9 cellular contexts compared by ENCODE assay signal in genomic region chr17:48546924-48547838, GRCh38. TPM values are rescaled to one million over a fixed set of nuclear protein-coding genes. Genes with fewer than 3 reads are reported as not detected.
A peak's percentile ranks its signal among the peaks of the same experiment; 100 is the strongest.
DNase-seq lines count a peak whose midpoint lies in the region; ATAC-seq and TF ChIP-seq lines count a peak whose summit lies in the region.
"Had no signal": no experiment of that assay in that cellular context is flagged by ENCODE, and none has a peak within 500 bp of the region (broad histone marks: within the 10 kb centered on the region; RNA-seq: fewer than 3 reads in every experiment).

No MANE protein-coding gene starts in this region.

- ATAC-seq in GM18498 (IDR thresholded peaks at IDR 0.05; ENCODE audit: unreplicated experiment) = no peak

- DNase-seq in DMS114 treated with DMSO at 0.1 percent for 48 hours (lab: John Stamatoyannopoulos, UW; ENCODE audit: unreplicated experiment) (peak; percentile 36), NCI-H2107 treated with DMSO at 0.1 percent for 48 hours (lab: John Stamatoyannopoulos, UW; ENCODE audit: unreplicated experiment) (peak; percentile 93), colonic mucosa (peak; percentile 61), foreskin melanocyte (no peak), NCI-H1694 (lab: John Stamatoyannopoulos, UW) (no peak), AG20443 (ENCODE audit: low spot score) (no peak)

- no peaks in the 10 kb centered on the region for H3K27me3 Mint-ChIP-seq in nephron (ENCODE audit: low read depth)

- H3K4me3 ChIP-seq in colonic mucosa = peak overlapping the region; percentile 9

- peaks cover 67% of the 10 kb centered on the region for H3K4me1 Mint-ChIP-seq in nephron

- intact Hi-C loops in colonic mucosa (cut with DNase I) = no loop called here

- H3K4me3 Mint-ChIP-seq in nephron = peak overlapping the region; percentile 92 to 97 (median 95)

- H3K27ac Mint-ChIP-seq in nephron = peak overlapping the region; percentile 99 to 100 (median 99)

- TF ChIP-seq CTCF in colonic mucosa (IDR thresholded peaks at IDR 0.05) (no peak), nephron (IDR thresholded peaks at IDR 0.05; ENCODE audit: unreplicated experiment in 3 of 3) (no peak)

- no peaks in the 10 kb centered on the region for H3K27me3 ChIP-seq in colonic mucosa

- no peaks in the 10 kb centered on the region for H3K9me3 Mint-ChIP-seq in nephron

- no peaks in the 10 kb centered on the region for H3K9me3 ChIP-seq in colonic mucosa

- H3K36me3 ChIP-seq in colonic mucosa = no peaks in the 10 kb centered on the region

- H3K9ac ChIP-seq in colonic mucosa (ENCODE audit: low read depth in 2 of 2, low read length in 2 of 2) = peak overlapping the region; percentile 15 to 52

- peak overlapping the region; percentile 87 for H3K27ac ChIP-seq in colonic mucosa

- H3K4me1 ChIP-seq in colonic mucosa = peaks cover 7% of the 10 kb centered on the region

- peaks cover 35% of the 10 kb centered on the region for H3K36me3 Mint-ChIP-seq in nephron (ENCODE audit: low read depth)

RNA-seq across cellular contexts. Expression of gene HOXB2, which starts 2.3 kb away (rescaled TPM):
- total RNA-seq in colonic mucosa = 1 to 10 TPM; 2.6 to 6.4 TPM

RNA-seq across cellular contexts. Expression of gene HOXB1, which starts 16.4 kb away (rescaled TPM):
- total RNA-seq in colonic mucosa = not detected
- total RNA-seq: mucosa of gallbladder had no signal

RNA-seq across cellular contexts. Expression of gene HOXB4, which starts 31.0 kb away (rescaled TPM):
- total RNA-seq in colonic mucosa = 1 to 10 TPM; 2.5 to 4.7 TPM

RNA-seq across cellular contexts. Expression of gene HOXB3, which starts 42.9 kb away (rescaled TPM):
- 10 to 100 TPM; 17.4 to 31.8 TPM for total RNA-seq in colonic mucosa

RNA-seq across cellular contexts. Expression of gene HOXB5, which starts 46.4 kb away (rescaled TPM):
- total RNA-seq in colonic mucosa = 10 to 100 TPM; 11.0 to 22.7 TPM

Comparison
In these comparisons a context has a peak if more than half of its experiments do, and no peak if none do; other contexts are left out.
1. DNase-seq: peak in DMS114 treated with DMSO at 0.1 percent for 48 hours (single experiment), NCI-H2107 treated with DMSO at 0.1 percent for 48 hours (single experiment) and colonic mucosa (single experiment); none in foreskin melanocyte (single experiment), NCI-H1694 (single experiment) and AG20443 (single experiment).